In the genomic region with DNA sequence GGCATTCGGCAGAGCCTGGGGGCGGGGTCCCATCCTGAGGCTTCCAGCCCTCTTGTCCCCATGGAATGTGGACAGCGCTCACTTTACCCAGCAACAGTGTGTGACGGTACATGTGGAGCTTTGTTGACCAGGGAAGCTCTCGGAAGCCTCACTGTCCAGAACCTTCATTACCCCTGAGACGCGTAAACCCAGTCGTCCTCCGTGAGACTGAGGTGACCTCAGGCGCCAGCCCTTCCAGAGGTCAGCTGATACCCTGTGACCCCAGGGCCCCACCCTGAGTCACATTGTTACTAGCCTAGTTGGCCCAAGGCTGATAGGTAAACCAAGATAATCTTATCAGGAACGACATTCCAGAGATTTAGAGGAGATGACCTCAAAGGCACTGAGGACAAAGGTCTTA, we compare ENCODE assay signal across 15 cellular contexts. TPM values are rescaled to one million over a fixed set of nuclear protein-coding genes. Genes with fewer than 3 reads are reported as not detected.
"Had no signal": no experiment of that assay in that cellular context is flagged by ENCODE, and none has a peak within 500 bp of the region (broad histone marks: within the 10 kb centered on the region; RNA-seq: fewer than 3 reads in every experiment).

No MANE protein-coding gene starts in this region.

- H3K9me3 Mint-ChIP-seq: activated naive CD4-positive, alpha-beta T cell treated with anti-CD3 and anti-CD28 coated beads, Interleukin-2, amount 50 U/mL, for 24 hours had no signal

- H3K4me1 ChIP-seq: heart right ventricle, prostate gland, upper lobe of left lung had no signal

- H3K36me3 Mint-ChIP-seq: activated naive CD4-positive, alpha-beta T cell treated with anti-CD3 and anti-CD28 coated beads, Interleukin-2, amount 50 U/mL, for 24 hours had no signal

- H3K9me3 ChIP-seq: heart right ventricle, prostate gland, right lobe of liver, upper lobe of left lung had no signal

- H3K4me3 ChIP-seq: heart right ventricle, prostate gland, right lobe of liver, upper lobe of left lung had no signal

- H3K27ac Mint-ChIP-seq: activated naive CD4-positive, alpha-beta T cell treated with anti-CD3 and anti-CD28 coated beads, Interleukin-2, amount 50 U/mL, for 24 hours had no signal

- DNase-seq: activated effector memory CD4-positive, alpha-beta T cell treated with Interleukin-2 at 50 U/mL for 16 hours; activated T-cell treated with anti-CD3 and anti-CD28 coated beads, Interleukin-2, amount 50 U/mL, for 1 hour; brain microvascular endothelial cell; foreskin melanocyte; heart right ventricle; kidney; midbrain; right lobe of liver; stimulated activated CD4-positive, alpha-beta T cell treated with anti-CD3 and anti-CD28 coated beads, Interleukin-12 subunit alpha, Interleukin-12 subunit beta, amount 100 ng/mL, for 4 hours; stimulated activated naive CD4-positive, alpha-beta T cell; T-helper 2 cell; upper lobe of left lung had no signal

- H3K36me3 ChIP-seq: brain microvascular endothelial cell, prostate gland, right lobe of liver, upper lobe of left lung had no signal

- ATAC-seq: heart right ventricle had no signal

- H3K27me3 ChIP-seq: brain microvascular endothelial cell, heart right ventricle, right lobe of liver, upper lobe of left lung had no signal

- H3K27ac ChIP-seq: brain microvascular endothelial cell, heart right ventricle, prostate gland, right lobe of liver, upper lobe of left lung had no signal

- H3K4me1 Mint-ChIP-seq: activated naive CD4-positive, alpha-beta T cell treated with anti-CD3 and anti-CD28 coated beads, Interleukin-2, amount 50 U/mL, for 24 hours had no signal

- H3K4me3 Mint-ChIP-seq: activated naive CD4-positive, alpha-beta T cell treated with anti-CD3 and anti-CD28 coated beads, Interleukin-2, amount 50 U/mL, for 24 hours had no signal

- H3K27me3 Mint-ChIP-seq: activated naive CD4-positive, alpha-beta T cell treated with anti-CD3 and anti-CD28 coated beads, Interleukin-2, amount 50 U/mL, for 24 hours had no signal

RNA-seq across cellular contexts. Expression of gene NPAS1, which starts 39.0 kb away (rescaled TPM):
- total RNA-seq: dermis microvascular lymphatic vessel endothelial cell had no signal
